ENCODE assay signal across 9 cellular contexts in the genomic region with DNA sequence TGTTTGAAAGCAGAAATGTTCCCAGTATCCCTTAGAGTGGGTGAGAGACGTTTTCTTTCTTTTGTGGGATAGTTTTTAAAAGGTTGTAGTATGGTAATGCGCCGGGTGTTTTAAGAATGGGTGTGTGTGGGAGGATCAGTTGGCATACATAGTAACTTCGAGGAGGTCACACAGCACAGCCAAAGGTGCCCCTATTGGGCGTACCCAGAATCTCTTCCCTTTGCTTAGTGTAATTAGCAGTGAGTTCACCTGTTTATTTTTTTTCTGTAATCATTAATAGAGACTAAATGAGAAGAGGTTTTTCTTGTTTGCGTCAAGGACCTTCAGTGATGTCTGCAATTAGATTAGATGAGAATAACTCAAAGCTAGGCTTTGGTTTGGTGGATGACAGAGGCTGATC. TPM values are rescaled to one million over a fixed set of nuclear protein-coding genes. Genes with fewer than 3 reads are reported as not detected.
DNase-seq lines count a peak whose midpoint lies in the region; ATAC-seq lines count a peak whose summit lies in the region.
"Had no signal": no experiment of that assay in that cellular context is flagged by ENCODE, and none has a peak within 500 bp of the region (broad histone marks: within the 10 kb centered on the region; RNA-seq: fewer than 3 reads in every experiment).

No MANE protein-coding gene starts in this region.

- ATAC-seq in HG03521 (IDR thresholded peaks at IDR 0.05; ENCODE audit: unreplicated experiment) = no peak
- ATAC-seq: sciatic nerve had no signal

- DNase-seq in stimulated activated CD4-positive, alpha-beta T cell treated with anti-CD3 and anti-CD28 coated beads, Interleukin-1b, Interleukin-23, amount 100 ng/mL, for 48 hours = peak; percentile 15
- no peak for DNase-seq in stimulated activated CD4-positive, alpha-beta T cell treated with anti-CD3 and anti-CD28 coated beads, Interleukin-4, amount 100 ng/mL, for 1 hour
- DNase-seq in activated CD4-positive, alpha-beta T cell treated with anti-CD3 and anti-CD28 coated beads for 48 hours = peak; percentile 27
- DNase-seq in kidney glomerular epithelial cell (lab: John Stamatoyannopoulos, UW) (peak; percentile 43), ureter (ENCODE audit: low spot score) (no peak), anterior cingulate cortex (lab: John Stamatoyannopoulos, UW) (no peak), H4 (ENCODE audit: low spot score) (no peak)

RNA-seq across cellular contexts. Expression of gene PLEKHA8, which starts 1.5 kb away (rescaled TPM):
- total RNA-seq in ureter = 13.1 TPM
- 16.7 and 23.3 TPM in 2 replicates for total RNA-seq in H4 (2014; rRNA removed; shearing (Covaris generic))

RNA-seq across cellular contexts. Expression of gene FKBP14, which starts 3.2 kb away (rescaled TPM):
- total RNA-seq in ureter = 22.6 TPM
- total RNA-seq in H4 (2014; rRNA removed; shearing (Covaris generic)) = 41.0 and 73.1 TPM in 2 replicates

RNA-seq across cellular contexts. Expression of gene SCRN1, which starts 40.1 kb away (rescaled TPM):
- 61.2 TPM for total RNA-seq in ureter
- 114 and 128 TPM in 2 replicates for total RNA-seq in H4 (2014; rRNA removed; shearing (Covaris generic))

Comparison
In these comparisons a context has a peak if more than half of its experiments do, and no peak if none do; other contexts are left out.
1. DNase-seq: peak in stimulated activated CD4-positive, alpha-beta T cell treated with anti-CD3 and anti-CD28 coated beads, Interleukin-1b, Interleukin-23, amount 100 ng/mL, for 48 hours (single experiment), activated CD4-positive, alpha-beta T cell treated with anti-CD3 and anti-CD28 coated beads for 48 hours (single experiment) and kidney glomerular epithelial cell (single experiment); none in stimulated activated CD4-positive, alpha-beta T cell treated with anti-CD3 and anti-CD28 coated beads, Interleukin-4, amount 100 ng/mL, for 1 hour (single experiment), ureter (single experiment), anterior cingulate cortex (0 of 58) and H4 (single experiment).